27 cellular contexts compared by ENCODE assay signal in genomic region chr11:107136892-107137291, GRCh38.
"Had no signal": no experiment of that assay in that cellular context is flagged by ENCODE, and none has a peak within 500 bp of the region (broad histone marks: within the 10 kb centered on the region; RNA-seq: fewer than 3 reads in every experiment).

No MANE protein-coding gene starts in this region.

- H3K27me3 ChIP-seq: colonic mucosa, dorsolateral prefrontal cortex, esophagus muscularis mucosa, esophagus squamous epithelium, foreskin keratinocyte, gastrocnemius medialis, gastroesophageal sphincter, heart left ventricle, heart right ventricle had no signal

- H3K4me3 ChIP-seq: colonic mucosa, coronary artery, dorsolateral prefrontal cortex, esophagus muscularis mucosa, esophagus squamous epithelium, gastrocnemius medialis, gastroesophageal sphincter, heart left ventricle, heart right ventricle had no signal

- H3K9me3 ChIP-seq: colonic mucosa, esophagus squamous epithelium, gastroesophageal sphincter had no signal

- H3K27ac ChIP-seq: colonic mucosa, coronary artery, dorsolateral prefrontal cortex, epithelial cell of prostate, esophagus muscularis mucosa, esophagus squamous epithelium, foreskin keratinocyte, gastrocnemius medialis, gastroesophageal sphincter, heart left ventricle, heart right ventricle had no signal

- ATAC-seq: effector memory CD8-positive, alpha-beta T cell; esophagus mucosa; foreskin keratinocyte; gastrocnemius medialis; gastroesophageal sphincter; heart left ventricle; heart right ventricle had no signal

- DNase-seq: colonic mucosa; cortex of kidney; dermis blood vessel endothelial cell; dorsolateral prefrontal cortex; effector CD4-positive, alpha-beta T cell; effector CD8-positive, alpha-beta T cell; effector memory CD4-positive, alpha-beta T cell; effector memory CD8-positive, alpha-beta T cell; endodermal cell; erythroblast; esophagus squamous epithelium; foreskin fibroblast; foreskin keratinocyte; foreskin melanocyte; gastrocnemius medialis; glutamatergic neuron; head of caudate nucleus; heart left ventricle; heart right ventricle had no signal

- H3K4me1 ChIP-seq: colonic mucosa, esophagus muscularis mucosa, esophagus squamous epithelium, foreskin keratinocyte, gastrocnemius medialis, gastroesophageal sphincter, heart left ventricle, heart right ventricle had no signal

- H3K36me3 ChIP-seq: colonic mucosa, esophagus muscularis mucosa, esophagus squamous epithelium, gastrocnemius medialis, gastroesophageal sphincter, heart left ventricle, heart right ventricle had no signal

- FAIRE-seq: colon, endometrium, endothelial cell of umbilical vein had no signal
